In the genomic region with DNA sequence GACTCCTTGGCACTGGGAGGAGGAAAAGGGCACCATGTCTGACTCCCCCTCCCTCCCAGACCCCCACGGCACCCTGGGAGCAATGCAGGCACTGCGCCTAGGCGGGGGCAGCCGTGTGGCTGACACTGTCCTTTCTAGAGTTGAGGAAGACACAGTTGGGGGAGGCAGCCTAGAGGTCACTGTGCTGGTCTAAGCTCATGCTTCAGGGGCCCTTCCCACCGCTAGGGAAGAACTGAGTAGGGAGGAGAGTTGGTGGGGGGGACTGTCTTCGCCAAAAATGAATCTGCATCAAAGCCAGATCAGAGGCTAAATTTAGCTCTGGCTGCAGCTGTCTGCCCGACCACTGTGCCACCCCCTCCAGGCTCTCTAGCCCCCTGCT, we compare ENCODE assay signal across 2 cellular contexts.
TF ChIP-seq lines count a peak whose summit lies in the region.

No MANE protein-coding gene starts in this region.

TF ChIP-seq in neural cell, 6 proteins besides CTCF, POLR2A, EP300 and RAD21:
- TF ChIP-seq, protein P1, sequence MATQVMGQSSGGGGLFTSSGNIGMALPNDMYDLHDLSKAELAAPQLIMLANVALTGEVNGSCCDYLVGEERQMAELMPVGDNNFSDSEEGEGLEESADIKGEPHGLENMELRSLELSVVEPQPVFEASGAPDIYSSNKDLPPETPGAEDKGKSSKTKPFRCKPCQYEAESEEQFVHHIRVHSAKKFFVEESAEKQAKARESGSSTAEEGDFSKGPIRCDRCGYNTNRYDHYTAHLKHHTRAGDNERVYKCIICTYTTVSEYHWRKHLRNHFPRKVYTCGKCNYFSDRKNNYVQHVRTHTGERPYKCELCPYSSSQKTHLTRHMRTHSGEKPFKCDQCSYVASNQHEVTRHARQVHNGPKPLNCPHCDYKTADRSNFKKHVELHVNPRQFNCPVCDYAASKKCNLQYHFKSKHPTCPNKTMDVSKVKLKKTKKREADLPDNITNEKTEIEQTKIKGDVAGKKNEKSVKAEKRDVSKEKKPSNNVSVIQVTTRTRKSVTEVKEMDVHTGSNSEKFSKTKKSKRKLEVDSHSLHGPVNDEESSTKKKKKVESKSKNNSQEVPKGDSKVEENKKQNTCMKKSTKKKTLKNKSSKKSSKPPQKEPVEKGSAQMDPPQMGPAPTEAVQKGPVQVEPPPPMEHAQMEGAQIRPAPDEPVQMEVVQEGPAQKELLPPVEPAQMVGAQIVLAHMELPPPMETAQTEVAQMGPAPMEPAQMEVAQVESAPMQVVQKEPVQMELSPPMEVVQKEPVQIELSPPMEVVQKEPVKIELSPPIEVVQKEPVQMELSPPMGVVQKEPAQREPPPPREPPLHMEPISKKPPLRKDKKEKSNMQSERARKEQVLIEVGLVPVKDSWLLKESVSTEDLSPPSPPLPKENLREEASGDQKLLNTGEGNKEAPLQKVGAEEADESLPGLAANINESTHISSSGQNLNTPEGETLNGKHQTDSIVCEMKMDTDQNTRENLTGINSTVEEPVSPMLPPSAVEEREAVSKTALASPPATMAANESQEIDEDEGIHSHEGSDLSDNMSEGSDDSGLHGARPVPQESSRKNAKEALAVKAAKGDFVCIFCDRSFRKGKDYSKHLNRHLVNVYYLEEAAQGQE (IDR thresholded peaks at IDR 0.05; ENCODE audit: borderline replicate concordance) = no peak
- TF ChIP-seq SMC3 (conservative IDR thresholded peaks at IDR 0.05; ENCODE audit: poor library complexity) (no peak), EZH2 (IDR thresholded peaks at IDR 0.05; ENCODE audit: borderline replicate concordance, insufficient read depth, low read length, poor library complexity, severe bottlenecking) (no peak), MXI1 (conservative IDR thresholded peaks at IDR 0.05; ENCODE audit: poor library complexity, severe bottlenecking) (no peak), POLR2AphosphoS5 (IDR thresholded peaks at IDR 0.05) (no peak), TAF1 (IDR thresholded peaks at IDR 0.05; ENCODE audit: low read depth) (no peak)

TF ChIP-seq in GM12891, 5 proteins besides CTCF, POLR2A, EP300 and RAD21:
- TF ChIP-seq SPI1 (IDR thresholded peaks at IDR 0.05; ENCODE audit: low read depth, low read length) = no peak
